In genomic region chr17:14672830-14673229, GRCh38 we compare ENCODE assay signal across 13 cellular contexts.
DNase-seq lines count a peak whose midpoint lies in the region; ATAC-seq, FAIRE-seq and TF ChIP-seq lines count a peak whose summit lies in the region.
"Had no signal": no experiment of that assay in that cellular context is flagged by ENCODE, and none has a peak within 500 bp of the region (broad histone marks: within the 10 kb centered on the region; RNA-seq: fewer than 3 reads in every experiment).

No MANE protein-coding gene starts in this region.

- H3K4me3 Mint-ChIP-seq in WTC11 (no peak overlapping the region), progenitor cell of endocrine pancreas (ENCODE audit: low read depth) (no peak overlapping the region)

- POLR2A ChIA-PET in AG04449 (lab: Yijun Ruan, JAX): interaction anchor here (1.1 kb wide), 1 partner anchor 370 kb away, joined by 3 read pairs; no protein-coding TSS in a partner anchor
- POLR2A ChIA-PET in WTC11 (lab: Charles Lee): no interaction called here

- H3K9me3 Mint-ChIP-seq in WTC11: peaks cover 9% of the 10 kb centered on the region
- H3K9me3 Mint-ChIP-seq in progenitor cell of endocrine pancreas (ENCODE audit: low read depth): peaks cover 7% of the 10 kb centered on the region

- DNase-seq in AG04449 (ENCODE audit: low read depth, low spot score) (peak; percentile 29), HTR-8/SVneo (ENCODE audit: insufficient read length, low spot score) (peak; percentile 27), WTC11 (ENCODE audit: low spot score) (peak; percentile 12), iPS-NIHi7 (ENCODE audit: extremely low spot score) (peak; percentile 37), progenitor cell of endocrine pancreas (ENCODE audit: low spot score, unreplicated experiment) (no peak), NCI-H446 treated with DMSO at 0.1 percent for 48 hours (lab: John Stamatoyannopoulos, UW) (no peak)
- DNase-seq: ACHN, anterior cingulate cortex, NCI-H2171, retina had no signal

- H3K4me1 Mint-ChIP-seq in WTC11: peaks cover 4% of the 10 kb centered on the region; the same call in 1 of the 2 replicates
- H3K4me1 Mint-ChIP-seq in progenitor cell of endocrine pancreas (ENCODE audit: low read depth): no peaks in the 10 kb centered on the region

- no peak overlapping the region for H3K4me3 ChIP-seq in AG04449 (ENCODE audit: low read depth, low read length)

- H3K36me3 Mint-ChIP-seq in WTC11: peaks cover 3% of the 10 kb centered on the region
- peaks cover 2% of the 10 kb centered on the region for H3K36me3 Mint-ChIP-seq in progenitor cell of endocrine pancreas (ENCODE audit: insufficient read depth)

- FAIRE-seq in HTR-8/SVneo (lab: Jason Lieb, UNC): no peak

- peaks cover 4% of the 10 kb centered on the region for H3K27me3 Mint-ChIP-seq in WTC11 (ENCODE audit: low read depth)
- H3K27me3 Mint-ChIP-seq in progenitor cell of endocrine pancreas: peaks cover 16% of the 10 kb centered on the region

- ATAC-seq in WTC11 (peak; percentile 65), GM21576 (IDR thresholded peaks at IDR 0.05; ENCODE audit: unreplicated experiment) (no peak), HG03378 (IDR thresholded peaks at IDR 0.05; ENCODE audit: unreplicated experiment) (no peak)
- ATAC-seq: SK-N-SH treated with all-trans-retinoic acid at 6 μM for 48 hours had no signal

- TF ChIP-seq CTCF in AG04449 (IDR thresholded peaks at IDR 0.05; ENCODE audit: insufficient read depth, low read length, missing control alignments) (no peak), WTC11 (IDR thresholded peaks at IDR 0.05) (no peak), progenitor cell of endocrine pancreas (IDR thresholded peaks at IDR 0.05; ENCODE audit: unreplicated experiment) (no peak)

- CTCF ChIA-PET in AG04449 (lab: Yijun Ruan, JAX) (no interaction called here), WTC11 (lab: Charles Lee) (interaction anchor here (1.0 kb wide), 1 partner anchor 15 kb away, joined by 3 read pairs; no protein-coding TSS in a partner anchor)

- H3K27ac Mint-ChIP-seq in WTC11 (no peak overlapping the region), progenitor cell of endocrine pancreas (no peak overlapping the region)

TF ChIP-seq in WTC11, 78 proteins besides CTCF, POLR2A, EP300 and RAD21:
- no peak for TF ChIP-seq GABPB1 (CRISPR knock-in tag; IDR thresholded peaks at IDR 0.05)
- no peak for TF ChIP-seq MXD4 (CRISPR knock-in tag; IDR thresholded peaks at IDR 0.05; ENCODE audit: borderline replicate concordance)
- no peak for TF ChIP-seq PRDM15 (CRISPR knock-in tag; IDR thresholded peaks at IDR 0.05)
- no peak for TF ChIP-seq EMX1 (CRISPR knock-in tag; IDR thresholded peaks at IDR 0.05)
- no peak for TF ChIP-seq USF1 (CRISPR knock-in tag; IDR thresholded peaks at IDR 0.05)
- TF ChIP-seq ZNF219 (CRISPR knock-in tag; IDR thresholded peaks at IDR 0.05; ENCODE audit: borderline replicate concordance): no peak

Comparison
In these comparisons a context has a peak if more than half of its experiments do, and no peak if none do; other contexts are left out.
1. DNase-seq: peak in AG04449 (single experiment), HTR-8/SVneo (single experiment), WTC11 (single experiment) and iPS-NIHi7 (single experiment); none in progenitor cell of endocrine pancreas (single experiment) and NCI-H446 treated with DMSO at 0.1 percent for 48 hours (single experiment).